In genomic region chr5:103849934-103850333, GRCh38 we compare ENCODE assay signal across 14 cellular contexts.
A peak's percentile ranks its signal among the peaks of the same experiment; 100 is the strongest.
DNase-seq lines count a peak whose midpoint lies in the region; ATAC-seq and TF ChIP-seq lines count a peak whose summit lies in the region.
"Had no signal": no experiment of that assay in that cellular context is flagged by ENCODE, and none has a peak within 500 bp of the region (broad histone marks: within the 10 kb centered on the region; RNA-seq: fewer than 3 reads in every experiment).

No MANE protein-coding gene starts in this region.

- no peak for TF ChIP-seq RAD21 in SK-N-SH (IDR thresholded peaks at IDR 0.05; ENCODE audit: low read length)

- WGBS in SK-N-SH (ENCODE audit: low lambda C conversion rate), result 3% methylated on average over 3 of the region's 3 CpGs

- no peak overlapping the region for H3K4me3 Mint-ChIP-seq in HFFc6
- H3K4me3 Mint-ChIP-seq in stimulated activated naive B cell treated with anti-CD40 and anti-IgM and Interleukin-4, amounts not matched to agents 10 μg/mL and 1 μg/mL and 100 μg/mL, for 72 hours, result no peak overlapping the region
- H3K4me3 Mint-ChIP-seq: activated T-helper 17 cell treated with anti-CD3 and anti-CD28 coated beads, Interleukin-2, amount 50 U/mL, for 72 hours; effector memory CD8-positive, alpha-beta T cell had no signal

- H3K4me1 ChIP-seq in SK-N-SH (ENCODE audit: control insufficient read depth in 1 of 2, insufficient read depth in 2 of 2, low read depth in 1 of 2, low read length in 1 of 2), result peaks cover 0 to 15% of the 10 kb centered on the region in 2 experiments; a peak in 3 of 4 replicates
- H3K4me1 ChIP-seq: left ventricle myocardium inferior had no signal

- H3K9me3 Mint-ChIP-seq in HFFc6, result peaks cover 23% of the 10 kb centered on the region
- H3K9me3 Mint-ChIP-seq in stimulated activated naive B cell treated with anti-CD40 and anti-IgM and Interleukin-4, amounts not matched to agents 10 μg/mL and 1 μg/mL and 100 μg/mL, for 72 hours, result peaks cover 0 to 2% of the 10 kb centered on the region in 2 donors
- H3K9me3 Mint-ChIP-seq: activated T-helper 17 cell treated with anti-CD3 and anti-CD28 coated beads, Interleukin-2, amount 50 U/mL, for 72 hours had no signal

- H3K9me3 ChIP-seq in SK-N-SH, result no peaks in the 10 kb centered on the region
- H3K9me3 ChIP-seq: left ventricle myocardium inferior had no signal

- H4K20me1 ChIP-seq in SK-N-SH (ENCODE audit: insufficient read depth), result no peaks in the 10 kb centered on the region

- H3K4me3 ChIP-seq in SK-N-SH (ENCODE audit: low read depth in 2 of 2, low read length in 1 of 2), result no peak overlapping the region
- H3K4me3 ChIP-seq: left ventricle myocardium inferior had no signal

- TF ChIP-seq CTCF in AG09319 (IDR thresholded peaks at IDR 0.05; ENCODE audit: low read depth, low read length) (no peak), HFFc6 (IDR thresholded peaks at IDR 0.05) (no peak), SK-N-SH (IDR thresholded peaks at IDR 0.05) (no peak)

- no peaks in the 10 kb centered on the region for H3K36me3 ChIP-seq in SK-N-SH (replicated peaks in 1 of 2; ENCODE audit: control insufficient read depth in 1 of 2, insufficient read depth in 2 of 2, low read length in 1 of 2)
- H3K36me3 ChIP-seq: left ventricle myocardium inferior had no signal

- ATAC-seq in stimulated activated naive B cell treated with anti-CD40 and anti-IgM and Interleukin-4, amounts not matched to agents 10 μg/mL and 1 μg/mL and 100 μg/mL, for 72 hours (replicated peaks), result no peak
- ATAC-seq: activated T-helper 17 cell treated with anti-CD3 and anti-CD28 coated beads, Interleukin-2, amount 50 U/mL, for 72 hours; effector memory CD8-positive, alpha-beta T cell had no signal

- CTCF ChIA-PET in SK-N-SH (lab: Yijun Ruan, JAX), result interaction anchor here (1.2 kb wide), 1 partner anchor 8 kb away, joined by 4 read pairs; no protein-coding TSS in a partner anchor

- H3K27ac ChIP-seq in SK-N-SH (ENCODE audit: low read depth in 2 of 2, low read length in 1 of 2), result peak overlapping the region; percentile 86 to 89; a peak in 3 of 4 replicates
- H3K27ac ChIP-seq: C4-2B, KMS-11, left ventricle myocardium inferior had no signal

- H3K27ac Mint-ChIP-seq in HFFc6, result no peak overlapping the region
- no peak overlapping the region for H3K27ac Mint-ChIP-seq in stimulated activated naive B cell treated with anti-CD40 and anti-IgM and Interleukin-4, amounts not matched to agents 10 μg/mL and 1 μg/mL and 100 μg/mL, for 72 hours
- H3K27ac Mint-ChIP-seq: activated T-helper 17 cell treated with anti-CD3 and anti-CD28 coated beads, Interleukin-2, amount 50 U/mL, for 72 hours; effector memory CD8-positive, alpha-beta T cell had no signal

- POLR2A ChIA-PET in SK-N-SH (lab: Yijun Ruan, JAX), result no interaction called here

- peak overlapping the region; percentile 22; the same call in 1 of the 2 replicates for H3K9ac ChIP-seq in SK-N-SH
- H3K9ac ChIP-seq: KMS-11 had no signal

- no peaks in the 10 kb centered on the region for H3K27me3 ChIP-seq in SK-N-SH (ENCODE audit: insufficient read depth)

- TF ChIP-seq EP300 in SK-N-SH (IDR thresholded peaks at IDR 0.05; ENCODE audit: borderline replicate concordance in 1 of 2, low read depth in 1 of 2, low read length in 1 of 2), result peak; percentile 9 to 91; a peak in 2 of 4 replicates

- DNase-seq in AG09319 (ENCODE audit: extremely low read depth, low read depth), result peak; percentile 18
- DNase-seq in HFFc6, result peak; percentile 2
- DNase-seq in SK-N-SH, result no peak
- peak; percentile 46 for DNase-seq in foreskin melanocyte
- no peak for DNase-seq in DMS 273 treated with DMSO at 0.1 percent for 48 hours (lab: John Stamatoyannopoulos, UW)
- DNase-seq in stimulated activated naive B cell treated with anti-CD40 and anti-IgM and Interleukin-4, amounts not matched to agents 10 μg/mL and 1 μg/mL and 100 μg/mL, for 72 hours, result no peak
- DNase-seq in 8988T, result no peak
- DNase-seq in NOMO-1 (lab: John Stamatoyannopoulos, UW; ENCODE audit: unreplicated experiment in 2 of 2), result no peak
- DNase-seq: effector memory CD8-positive, alpha-beta T cell; left ventricle myocardium inferior; stimulated activated naive CD4-positive, alpha-beta T cell treated with Interleukin-2 at 50 U/mL for 16 hours had no signal

- peaks cover 30% of the 10 kb centered on the region for H3F3A ChIP-seq in SK-N-SH (replicated peaks; ENCODE audit: insufficient read depth)

- no peaks in the 10 kb centered on the region for H3K36me3 Mint-ChIP-seq in HFFc6 (ENCODE audit: low read depth)
- H3K36me3 Mint-ChIP-seq in stimulated activated naive B cell treated with anti-CD40 and anti-IgM and Interleukin-4, amounts not matched to agents 10 μg/mL and 1 μg/mL and 100 μg/mL, for 72 hours, result no peaks in the 10 kb centered on the region

- H3K4me2 ChIP-seq in SK-N-SH, result no peak overlapping the region
- H3K4me2 ChIP-seq: KMS-11 had no signal

- H2AFZ ChIP-seq in SK-N-SH (ENCODE audit: low read depth), result no peak overlapping the region

- no peaks in the 10 kb centered on the region for H3K9me2 ChIP-seq in SK-N-SH

- H3K79me2 ChIP-seq in SK-N-SH (ENCODE audit: insufficient read depth), result no peaks in the 10 kb centered on the region

- H3K4me1 Mint-ChIP-seq in HFFc6 (ENCODE audit: low read depth), result no peaks in the 10 kb centered on the region
- H3K4me1 Mint-ChIP-seq in stimulated activated naive B cell treated with anti-CD40 and anti-IgM and Interleukin-4, amounts not matched to agents 10 μg/mL and 1 μg/mL and 100 μg/mL, for 72 hours, result no peaks in the 10 kb centered on the region
- H3K4me1 Mint-ChIP-seq: activated T-helper 17 cell treated with anti-CD3 and anti-CD28 coated beads, Interleukin-2, amount 50 U/mL, for 72 hours had no signal

- H3K27me3 Mint-ChIP-seq in HFFc6 (ENCODE audit: insufficient read depth), result no peaks in the 10 kb centered on the region; the same call in 1 of the 2 replicates
- H3K27me3 Mint-ChIP-seq in stimulated activated naive B cell treated with anti-CD40 and anti-IgM and Interleukin-4, amounts not matched to agents 10 μg/mL and 1 μg/mL and 100 μg/mL, for 72 hours, result no peaks in the 10 kb centered on the region
- H3K27me3 Mint-ChIP-seq: activated T-helper 17 cell treated with anti-CD3 and anti-CD28 coated beads, Interleukin-2, amount 50 U/mL, for 72 hours; effector memory CD8-positive, alpha-beta T cell had no signal

TF ChIP-seq in SK-N-SH, 30 proteins besides CTCF, POLR2A, EP300 and RAD21 (continues in another document):
- TF ChIP-seq ELF1 (IDR thresholded peaks at IDR 0.05) (no peak), RCOR1 (IDR thresholded peaks at IDR 0.05; ENCODE audit: low read length) (no peak), FOSL2 (IDR thresholded peaks at IDR 0.05; ENCODE audit: borderline replicate concordance, low read depth) (peak; percentile 92), RXRA (IDR thresholded peaks at IDR 0.05; ENCODE audit: borderline replicate concordance, low read depth) (peak; percentile 50; the same call in 1 of the 2 replicates), GATA2 (CRISPR knock-in tag; IDR thresholded peaks at IDR 0.05) (no peak), ZBTB33 (IDR thresholded peaks at IDR 0.05; ENCODE audit: borderline replicate concordance, low read depth) (0 out of 2 replicates have a peak, but pooled peaks have one; percentile 47), MXI1 (IDR thresholded peaks at IDR 0.05; ENCODE audit: low read depth, low read length) (no peak), USF1 (IDR thresholded peaks at IDR 0.05; ENCODE audit: borderline replicate concordance, low read depth) (no peak), REST (IDR thresholded peaks at IDR 0.05; ENCODE audit: low read depth, low read length) (no peak)

Comparison
In these comparisons a context has a peak if more than half of its experiments do, and no peak if none do; other contexts are left out.
1. DNase-seq: peak in AG09319 (single experiment), HFFc6 (single experiment) and foreskin melanocyte (single experiment); none in SK-N-SH (single experiment), DMS 273 treated with DMSO at 0.1 percent for 48 hours (single experiment), stimulated activated naive B cell treated with anti-CD40 and anti-IgM and Interleukin-4, amounts not matched to agents 10 μg/mL and 1 μg/mL and 100 μg/mL, for 72 hours (single experiment), 8988T (single experiment) and NOMO-1 (0 of 2).